Comparison of ENCODE assay signal across 17 cellular contexts in the genomic region with DNA sequence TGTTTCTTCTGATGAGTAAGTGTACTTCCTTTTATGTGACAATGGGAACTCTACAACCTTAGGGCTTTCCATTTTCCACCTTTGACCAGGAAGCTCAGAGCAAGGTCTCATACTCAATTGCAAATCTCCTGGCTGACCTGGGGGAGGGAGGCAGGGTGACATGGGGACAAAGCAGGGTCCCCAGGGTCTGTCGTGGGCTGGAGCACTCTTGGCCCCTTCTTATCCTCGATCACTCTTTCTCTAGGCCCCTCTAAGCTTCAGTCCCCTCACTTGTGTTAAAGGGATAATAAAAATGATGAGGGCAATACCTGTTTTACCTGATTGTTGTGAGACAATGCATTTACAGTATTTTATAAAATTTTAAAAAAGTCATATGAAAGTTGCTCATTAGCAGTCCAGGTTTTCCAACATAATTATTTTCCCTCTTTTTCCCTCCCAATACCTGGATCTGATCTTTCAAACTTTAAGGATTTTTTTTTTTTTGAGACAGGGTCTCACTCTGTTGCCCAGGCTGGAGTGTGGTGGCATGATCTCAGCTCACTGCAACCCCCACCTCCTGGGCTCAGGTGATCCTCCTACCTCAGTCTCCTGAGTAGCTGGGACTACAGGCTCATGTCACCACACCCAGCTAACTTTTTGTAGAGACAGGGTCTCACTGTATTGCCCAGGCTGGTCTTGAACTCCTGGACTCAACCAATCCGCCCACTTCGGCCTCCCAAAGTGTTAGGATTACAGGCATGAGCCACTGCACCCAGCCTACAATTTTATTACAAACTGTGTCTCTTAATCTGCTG. TPM values are rescaled to one million over a fixed set of nuclear protein-coding genes. Genes with fewer than 3 reads are reported as not detected.
DNase-seq lines count a peak whose midpoint lies in the region; ATAC-seq and TF ChIP-seq lines count a peak whose summit lies in the region.
"Had no signal": no experiment of that assay in that cellular context is flagged by ENCODE, and none has a peak within 500 bp of the region (broad histone marks: within the 10 kb centered on the region; RNA-seq: fewer than 3 reads in every experiment).

No MANE protein-coding gene starts in this region.

- no peak for ATAC-seq in natural killer cell treated with Interleukin-12 subunit alpha and Interleukin-12 subunit beta and Interleukin-15 and Interleukin-18, amount 100 ng/mL, for 72 hours
- ATAC-seq in natural killer cell (no peak), WTC11 (no peak), left colon (peak; percentile 28), GM18907 (IDR thresholded peaks at IDR 0.05; ENCODE audit: unreplicated experiment) (no peak)

- POLR2A ChIA-PET in WTC11 (lab: Charles Lee), result no interaction called here

- peaks cover 17 to 20% of the 10 kb centered on the region in 2 donors for H3K4me1 Mint-ChIP-seq in natural killer cell treated with Interleukin-12 subunit alpha and Interleukin-12 subunit beta and Interleukin-15 and Interleukin-18, amount 100 ng/mL, for 72 hours (ENCODE audit: low read depth in 2 of 2)
- H3K4me1 Mint-ChIP-seq in natural killer cell (peaks cover 5 to 7% of the 10 kb centered on the region in 2 donors), WTC11 (peaks cover 16% of the 10 kb centered on the region)
- peaks cover 37% of the 10 kb centered on the region for H3K4me1 Mint-ChIP-seq in activated T-cell treated with anti-CD3 and anti-CD28 coated beads, Interleukin-2, amount 50 U/mL, for 24 hours (ENCODE audit: low read depth)

- no peak for TF ChIP-seq CTCF in natural killer cell (IDR thresholded peaks at IDR 0.05)
- TF ChIP-seq CTCF in WTC11 (IDR thresholded peaks at IDR 0.05), result no peak

- H3K36me3 Mint-ChIP-seq in natural killer cell treated with Interleukin-12 subunit alpha and Interleukin-12 subunit beta and Interleukin-15 and Interleukin-18, amount 100 ng/mL, for 72 hours, result no peaks in the 10 kb centered on the region
- no peaks in the 10 kb centered on the region for H3K36me3 Mint-ChIP-seq in natural killer cell
- H3K36me3 Mint-ChIP-seq in WTC11, result peaks cover 3% of the 10 kb centered on the region; the same call in 1 of the 2 replicates
- peaks cover 11% of the 10 kb centered on the region for H3K36me3 Mint-ChIP-seq in activated T-cell treated with anti-CD3 and anti-CD28 coated beads, Interleukin-2, amount 50 U/mL, for 24 hours (ENCODE audit: low read depth)

- DNase-seq in natural killer cell treated with Interleukin-12 subunit alpha and Interleukin-12 subunit beta and Interleukin-15 and Interleukin-18, amount 100 ng/mL, for 72 hours (ENCODE audit: low spot score), result peak; percentile 31
- no peak for DNase-seq in natural killer cell
- no peak for DNase-seq in WTC11 (ENCODE audit: low spot score)
- DNase-seq in left colon, result no peak
- no peak for DNase-seq in NCI-H2196 treated with DMSO at 0.1 percent for 48 hours (lab: John Stamatoyannopoulos, UW; ENCODE audit: unreplicated experiment)
- DNase-seq in activated T-cell treated with anti-CD3 and anti-CD28 coated beads, Interleukin-2, amount 50 U/mL, for 24 hours, result no peak
- DNase-seq: ACHN; CD4-positive, alpha-beta T cell; COR-L47; DMS153; DMS79 treated with DMSO at 0.1 percent for 48 hours; EL; HFFc6 had no signal

- CTCF ChIA-PET in WTC11 (lab: Charles Lee), result interaction anchor here (4.6 kb wide), 1 partner anchor 29 kb away, joined by 25 read pairs; no protein-coding TSS in a partner anchor

- no peaks in the 10 kb centered on the region for H3K9me3 Mint-ChIP-seq in natural killer cell treated with Interleukin-12 subunit alpha and Interleukin-12 subunit beta and Interleukin-15 and Interleukin-18, amount 100 ng/mL, for 72 hours
- H3K9me3 Mint-ChIP-seq in natural killer cell (no peaks in the 10 kb centered on the region), WTC11 (no peaks in the 10 kb centered on the region)
- H3K9me3 Mint-ChIP-seq in activated T-cell treated with anti-CD3 and anti-CD28 coated beads, Interleukin-2, amount 50 U/mL, for 24 hours, result no peaks in the 10 kb centered on the region
- H3K9me3 Mint-ChIP-seq: CD4-positive, alpha-beta T cell; HFFc6 had no signal

- no peak overlapping the region for H3K27ac Mint-ChIP-seq in natural killer cell treated with Interleukin-12 subunit alpha and Interleukin-12 subunit beta and Interleukin-15 and Interleukin-18, amount 100 ng/mL, for 72 hours
- H3K27ac Mint-ChIP-seq in natural killer cell (no peak overlapping the region), WTC11 (no peak overlapping the region)
- H3K27ac Mint-ChIP-seq in activated T-cell treated with anti-CD3 and anti-CD28 coated beads, Interleukin-2, amount 50 U/mL, for 24 hours, result no peak overlapping the region
- H3K27ac Mint-ChIP-seq: CD4-positive, alpha-beta T cell had no signal

- H3K27me3 Mint-ChIP-seq in natural killer cell treated with Interleukin-12 subunit alpha and Interleukin-12 subunit beta and Interleukin-15 and Interleukin-18, amount 100 ng/mL, for 72 hours, result no peaks in the 10 kb centered on the region
- H3K27me3 Mint-ChIP-seq in natural killer cell (ENCODE audit: low read depth in 2 of 2) (peaks cover 0 to 3% of the 10 kb centered on the region in 2 donors), WTC11 (ENCODE audit: low read depth) (peaks cover 4% of the 10 kb centered on the region; the same call in 1 of the 2 replicates)
- H3K27me3 Mint-ChIP-seq in activated T-cell treated with anti-CD3 and anti-CD28 coated beads, Interleukin-2, amount 50 U/mL, for 24 hours, result no peaks in the 10 kb centered on the region
- H3K27me3 Mint-ChIP-seq: CD4-positive, alpha-beta T cell had no signal

- intact Hi-C loops in natural killer cell (cut with micrococcal nuclease) (no loop called here), left colon (cut with DNase I, micrococcal nuclease) (loop anchor here (5.0 to 10.0 kb wide), 2 partner anchors 134 to 147 kb away; partner anchors contain the start of gene GDF5 (in 1 of the 2))

- H3K4me3 Mint-ChIP-seq in natural killer cell treated with Interleukin-12 subunit alpha and Interleukin-12 subunit beta and Interleukin-15 and Interleukin-18, amount 100 ng/mL, for 72 hours, result no peak overlapping the region
- H3K4me3 Mint-ChIP-seq in natural killer cell, result no peak overlapping the region
- no peak overlapping the region for H3K4me3 Mint-ChIP-seq in WTC11
- no peak overlapping the region for H3K4me3 Mint-ChIP-seq in activated T-cell treated with anti-CD3 and anti-CD28 coated beads, Interleukin-2, amount 50 U/mL, for 24 hours
- H3K4me3 Mint-ChIP-seq: CD4-positive, alpha-beta T cell had no signal

TF ChIP-seq in WTC11, 78 proteins besides CTCF, POLR2A, EP300 and RAD21:
- TF ChIP-seq, protein P1, sequence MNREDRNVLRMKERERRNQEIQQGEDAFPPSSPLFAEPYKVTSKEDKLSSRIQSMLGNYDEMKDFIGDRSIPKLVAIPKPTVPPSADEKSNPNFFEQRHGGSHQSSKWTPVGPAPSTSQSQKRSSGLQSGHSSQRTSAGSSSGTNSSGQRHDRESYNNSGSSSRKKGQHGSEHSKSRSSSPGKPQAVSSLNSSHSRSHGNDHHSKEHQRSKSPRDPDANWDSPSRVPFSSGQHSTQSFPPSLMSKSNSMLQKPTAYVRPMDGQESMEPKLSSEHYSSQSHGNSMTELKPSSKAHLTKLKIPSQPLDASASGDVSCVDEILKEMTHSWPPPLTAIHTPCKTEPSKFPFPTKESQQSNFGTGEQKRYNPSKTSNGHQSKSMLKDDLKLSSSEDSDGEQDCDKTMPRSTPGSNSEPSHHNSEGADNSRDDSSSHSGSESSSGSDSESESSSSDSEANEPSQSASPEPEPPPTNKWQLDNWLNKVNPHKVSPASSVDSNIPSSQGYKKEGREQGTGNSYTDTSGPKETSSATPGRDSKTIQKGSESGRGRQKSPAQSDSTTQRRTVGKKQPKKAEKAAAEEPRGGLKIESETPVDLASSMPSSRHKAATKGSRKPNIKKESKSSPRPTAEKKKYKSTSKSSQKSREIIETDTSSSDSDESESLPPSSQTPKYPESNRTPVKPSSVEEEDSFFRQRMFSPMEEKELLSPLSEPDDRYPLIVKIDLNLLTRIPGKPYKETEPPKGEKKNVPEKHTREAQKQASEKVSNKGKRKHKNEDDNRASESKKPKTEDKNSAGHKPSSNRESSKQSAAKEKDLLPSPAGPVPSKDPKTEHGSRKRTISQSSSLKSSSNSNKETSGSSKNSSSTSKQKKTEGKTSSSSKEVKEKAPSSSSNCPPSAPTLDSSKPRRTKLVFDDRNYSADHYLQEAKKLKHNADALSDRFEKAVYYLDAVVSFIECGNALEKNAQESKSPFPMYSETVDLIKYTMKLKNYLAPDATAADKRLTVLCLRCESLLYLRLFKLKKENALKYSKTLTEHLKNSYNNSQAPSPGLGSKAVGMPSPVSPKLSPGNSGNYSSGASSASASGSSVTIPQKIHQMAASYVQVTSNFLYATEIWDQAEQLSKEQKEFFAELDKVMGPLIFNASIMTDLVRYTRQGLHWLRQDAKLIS (CRISPR knock-in tag; IDR thresholded peaks at IDR 0.05; ENCODE audit: borderline replicate concordance), result no peak
- TF ChIP-seq ZNF121 (CRISPR knock-in tag; IDR thresholded peaks at IDR 0.05), result peak; percentile 87

RNA-seq across cellular contexts. Expression of gene FAM83C, which starts 8.4 kb away (rescaled TPM):
- total RNA-seq in natural killer cell treated with Interleukin-12 subunit alpha and Interleukin-12 subunit beta and Interleukin-15 and Interleukin-18, amount 100 ng/mL, for 72 hours, result under 1 TPM in 1 of 2 donors, not detected in 1; 0.10 TPM
- total RNA-seq in natural killer cell, result not detected
- not detected in 3 replicates for total RNA-seq in WTC11 (2021)
- total RNA-seq in left colon, result under 1 TPM in 1 of 2 donors, not detected in 1; 0.20 TPM
- total RNA-seq: A172; CD4-positive, alpha-beta T cell; H1; HFFc6; HT1080 had no signal

RNA-seq across cellular contexts. Expression of gene EIF6, which starts 16.1 kb away (rescaled TPM):
- 100 to 1,000 TPM; 154 to 233 TPM for total RNA-seq in natural killer cell treated with Interleukin-12 subunit alpha and Interleukin-12 subunit beta and Interleukin-15 and Interleukin-18, amount 100 ng/mL, for 72 hours
- total RNA-seq in natural killer cell (10 to 100 TPM; 73.9 to 81.4 (median 79.0) TPM), WTC11 (2021) (130 to 157 TPM (median 133 TPM) in 3 replicates), left colon (100 to 1,000 TPM; 199 to 225 TPM)

RNA-seq across cellular contexts. Expression of gene MMP24OS, which starts 22.7 kb away (rescaled TPM):
- 10 to 100 TPM; 35.6 to 51.2 TPM for total RNA-seq in natural killer cell treated with Interleukin-12 subunit alpha and Interleukin-12 subunit beta and Interleukin-15 and Interleukin-18, amount 100 ng/mL, for 72 hours
- total RNA-seq in natural killer cell (10 to 100 TPM; 76.5 to 92.7 (median 86.6) TPM), WTC11 (2021) (44.0 to 50.6 TPM (median 44.9 TPM) in 3 replicates), left colon (100 to 1,000 TPM; 109 to 140 TPM)
